8 cellular contexts compared by ENCODE assay signal in genomic region chr4:47031011-47031678, GRCh38. TPM values are rescaled to one million over a fixed set of nuclear protein-coding genes. Genes with fewer than 3 reads are reported as not detected.
DNase-seq lines count a peak whose midpoint lies in the region; ATAC-seq and TF ChIP-seq lines count a peak whose summit lies in the region.

Gene GABRB1 (plus strand): TSS chr4:47031567.

- H2AFZ ChIP-seq in KMS-11 (ENCODE audit: low read depth): peak within 1 kb of the TSS; percentile 71

- H3K4me3 Mint-ChIP-seq in CD4-positive, CD25-positive, alpha-beta regulatory T cell: peak within 1 kb of the TSS; percentile 49 to 75 (median 68)
- H3K4me3 Mint-ChIP-seq in activated naive CD8-positive, alpha-beta T cell: peak within 1 kb of the TSS; percentile 76
- peak within 1 kb of the TSS; percentile 72 to 81 (median 77) for H3K4me3 Mint-ChIP-seq in nephron

- H3K4me1 ChIP-seq in CD4-positive, CD25-positive, alpha-beta regulatory T cell (ENCODE audit: control insufficient read depth, insufficient read depth, low read length, poor library complexity, severe bottlenecking): peaks cover 20% of the 10 kb centered on the region
- H3K4me1 ChIP-seq in KMS-11 (ENCODE audit: low read depth, poor library complexity, severe bottlenecking): no peaks in the 10 kb centered on the region

- no peaks in the 10 kb centered on the region for H3K36me3 Mint-ChIP-seq in CD4-positive, CD25-positive, alpha-beta regulatory T cell
- H3K36me3 Mint-ChIP-seq in activated naive CD8-positive, alpha-beta T cell: no peaks in the 10 kb centered on the region
- H3K36me3 Mint-ChIP-seq in nephron (ENCODE audit: low read depth): no peaks in the 10 kb centered on the region

- peaks cover 43% of the 10 kb centered on the region for H3K27me3 Mint-ChIP-seq in CD4-positive, CD25-positive, alpha-beta regulatory T cell
- peaks cover 29% of the 10 kb centered on the region for H3K27me3 Mint-ChIP-seq in activated naive CD8-positive, alpha-beta T cell
- peaks cover 55% of the 10 kb centered on the region for H3K27me3 Mint-ChIP-seq in nephron (ENCODE audit: low read depth)

- H3K79me2 ChIP-seq in KMS-11 (ENCODE audit: insufficient read depth, low read depth): no peaks in the 10 kb centered on the region

- TF ChIP-seq POLR2A in erythroblast (IDR thresholded peaks at IDR 0.05; ENCODE audit: low read length): no peak

- peak within 1 kb of the TSS; percentile 70 for H3K4me3 ChIP-seq in CD4-positive, CD25-positive, alpha-beta regulatory T cell (ENCODE audit: low read depth, low read length)
- no peak within 1 kb of the TSS for H3K4me3 ChIP-seq in KMS-11 (IDR thresholded peaks at IDR 0.05; ENCODE audit: insufficient read depth, low read depth, low read length)

- no peaks in the 10 kb centered on the region for H3K9me3 ChIP-seq in CD4-positive, CD25-positive, alpha-beta regulatory T cell (ENCODE audit: control insufficient read depth in 2 of 2, low read length in 2 of 2)

- no peak within 1 kb of the TSS for H3K27ac ChIP-seq in CD4-positive, CD25-positive, alpha-beta regulatory T cell (ENCODE audit: insufficient read depth, low read length, poor library complexity, severe bottlenecking)
- no peak within 1 kb of the TSS for H3K27ac ChIP-seq in KMS-11

- H3K27ac Mint-ChIP-seq in CD4-positive, CD25-positive, alpha-beta regulatory T cell: peak within 1 kb of the TSS in 1 of 3 donors; percentile 32
- no peak within 1 kb of the TSS for H3K27ac Mint-ChIP-seq in activated naive CD8-positive, alpha-beta T cell
- H3K27ac Mint-ChIP-seq in nephron: no peak within 1 kb of the TSS

- peaks cover 0 to 22% (median 7%) of the 10 kb centered on the region in 4 donors for H3K4me1 Mint-ChIP-seq in CD4-positive, CD25-positive, alpha-beta regulatory T cell
- peaks cover 17% of the 10 kb centered on the region for H3K4me1 Mint-ChIP-seq in activated naive CD8-positive, alpha-beta T cell (ENCODE audit: low read depth)
- H3K4me1 Mint-ChIP-seq in nephron: peaks cover 18% of the 10 kb centered on the region

- H3K9me3 Mint-ChIP-seq in CD4-positive, CD25-positive, alpha-beta regulatory T cell: peaks cover 0 to 5% (median 0%) of the 10 kb centered on the region in 7 donors
- H3K9me3 Mint-ChIP-seq in activated naive CD8-positive, alpha-beta T cell (ENCODE audit: low read depth): no peaks in the 10 kb centered on the region
- H3K9me3 Mint-ChIP-seq in nephron: no peaks in the 10 kb centered on the region

- TF ChIP-seq CTCF in KMS-11 (conservative IDR thresholded peaks at IDR 0.05; ENCODE audit: low read depth, low read length): no peak
- no peak for TF ChIP-seq CTCF in nephron (IDR thresholded peaks at IDR 0.05; ENCODE audit: unreplicated experiment in 3 of 3)

- peak in 1 of 3 donors; percentile 13 for DNase-seq in CD4-positive, CD25-positive, alpha-beta regulatory T cell
- DNase-seq in glomerular endothelial cell (ENCODE audit: extremely low read depth, low read depth, low spot score) (peak; percentile 20), erythroblast (lab: John Stamatoyannopoulos, UW) (no peak)

- no peak for ATAC-seq in CD4-positive, CD25-positive, alpha-beta regulatory T cell (ENCODE audit: low read depth in 2 of 2)
- ATAC-seq in GM19463 (IDR thresholded peaks at IDR 0.05; ENCODE audit: unreplicated experiment) (no peak), GM18861 (IDR thresholded peaks at IDR 0.05; ENCODE audit: unreplicated experiment) (no peak)

- no peak within 1 kb of the TSS for H3K9ac ChIP-seq in KMS-11

- peaks cover 30% of the 10 kb centered on the region for H3K27me3 ChIP-seq in CD4-positive, CD25-positive, alpha-beta regulatory T cell (ENCODE audit: control insufficient read depth, insufficient read depth, low read length)
- H3K27me3 ChIP-seq in KMS-11 (ENCODE audit: insufficient read depth, low read depth): no peaks in the 10 kb centered on the region

- H3K36me3 ChIP-seq in CD4-positive, CD25-positive, alpha-beta regulatory T cell (ENCODE audit: control insufficient read depth, insufficient read depth, low read length): no peaks in the 10 kb centered on the region
- H3K36me3 ChIP-seq in KMS-11 (ENCODE audit: insufficient read depth): no peaks in the 10 kb centered on the region

- H4K20me1 ChIP-seq in KMS-11 (ENCODE audit: insufficient read depth): no peaks in the 10 kb centered on the region

- peak within 1 kb of the TSS; percentile 17; the same call in 1 of the 2 replicates for H3K4me2 ChIP-seq in KMS-11

RNA-seq across cellular contexts. Expression of gene GABRB1, which starts in this region (rescaled TPM):
- not detected for total RNA-seq in CD4-positive, CD25-positive, alpha-beta regulatory T cell
- polyA plus RNA-seq in CD4-positive, CD25-positive, alpha-beta regulatory T cell: not detected
- 0.47 TPM in 1 of 2 replicates, not detected in the other for total RNA-seq in glomerular endothelial cell

Comparison
In these comparisons a context has a peak if more than half of its experiments do, and no peak if none do; other contexts are left out.
1. Peak in DNase-seq in glomerular endothelial cell; RNA of the gene not detected or under 1 TPM.